In the genomic region with DNA sequence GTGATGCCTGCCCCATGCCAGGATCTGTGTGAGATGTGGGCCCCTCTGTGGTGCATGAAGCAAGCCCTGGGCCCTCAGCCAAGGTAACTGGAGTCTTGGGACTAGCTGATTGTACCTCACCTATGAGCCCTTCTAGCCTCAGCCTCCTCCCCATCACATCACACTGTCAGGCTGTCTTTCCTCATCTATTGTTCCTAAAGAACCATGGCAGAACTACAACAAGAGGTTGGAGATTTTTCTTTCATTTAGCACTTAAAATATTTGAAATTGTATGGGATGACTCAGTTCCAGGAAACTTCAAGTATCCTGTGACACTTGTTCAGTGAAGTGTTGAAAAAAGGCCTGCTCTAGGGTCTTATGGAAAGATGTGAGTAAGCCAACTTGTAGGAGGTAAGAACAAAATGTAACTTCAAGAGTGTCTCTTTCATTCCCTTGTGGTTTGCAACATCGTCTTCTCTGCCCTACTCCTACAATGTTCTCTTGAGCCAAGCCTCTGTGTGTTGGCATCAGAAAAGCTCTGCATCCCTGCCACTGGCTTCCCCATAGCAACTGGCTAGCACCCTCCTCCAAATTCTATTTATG, we compare ENCODE assay signal across 11 cellular contexts. TPM values are rescaled to one million over a fixed set of nuclear protein-coding genes. Genes with fewer than 3 reads are reported as not detected.
DNase-seq lines count a peak whose midpoint lies in the region; ATAC-seq and TF ChIP-seq lines count a peak whose summit lies in the region.
"Had no signal": no experiment of that assay in that cellular context is flagged by ENCODE, and none has a peak within 500 bp of the region (broad histone marks: within the 10 kb centered on the region; RNA-seq: fewer than 3 reads in every experiment).

No MANE protein-coding gene starts in this region.

- H3K27ac ChIP-seq in thyroid gland = peak overlapping the region; percentile 54 to 75 (median 67)
- H3K27ac ChIP-seq: gastrocnemius medialis, parathyroid adenoma had no signal

- no peaks in the 10 kb centered on the region for H3K9me3 ChIP-seq in thyroid gland
- H3K9me3 ChIP-seq: gastrocnemius medialis had no signal

- peak overlapping the region; percentile 78 for H3K27ac Mint-ChIP-seq in activated naive CD8-positive, alpha-beta T cell treated with anti-CD3 and anti-CD28 coated beads for 36 hours
- H3K27ac Mint-ChIP-seq: CD4-positive, alpha-beta T cell had no signal

- WGBS in thyroid gland, 2 donors = 19 to 21% methylated on average over 1 of the region's 1 CpG

- no peaks in the 10 kb centered on the region for H3K9me3 Mint-ChIP-seq in activated naive CD8-positive, alpha-beta T cell treated with anti-CD3 and anti-CD28 coated beads for 36 hours
- H3K9me3 Mint-ChIP-seq: CD4-positive, alpha-beta T cell had no signal

- peaks cover 0 to 28% of the 10 kb centered on the region in 2 donors for H3K4me1 ChIP-seq in thyroid gland
- H3K4me1 ChIP-seq: gastrocnemius medialis, parathyroid adenoma had no signal

- TF ChIP-seq CTCF in thyroid gland (IDR thresholded peaks at IDR 0.05) = no peak

- no peak overlapping the region for H3K4me3 ChIP-seq in thyroid gland (replicated peaks in 1 of 3)
- H3K4me3 ChIP-seq: gastrocnemius medialis had no signal

- intact Hi-C loops in Right ventricle myocardium superior (cut with DNase I) (no loop called here), cardiac septum (cut with DNase I) (no loop called here), left ventricle myocardium superior (cut with micrococcal nuclease) (no loop called here), thyroid gland (cut with DNase I) (no loop called here)

- H3K36me3 Mint-ChIP-seq in activated naive CD8-positive, alpha-beta T cell treated with anti-CD3 and anti-CD28 coated beads for 36 hours = no peaks in the 10 kb centered on the region

- no peak for TF ChIP-seq POLR2A in thyroid gland (IDR thresholded peaks at IDR 0.05)

- no peaks in the 10 kb centered on the region for H3K36me3 ChIP-seq in thyroid gland
- H3K36me3 ChIP-seq: gastrocnemius medialis had no signal

- peaks cover 25% of the 10 kb centered on the region for H3K4me1 Mint-ChIP-seq in activated naive CD8-positive, alpha-beta T cell treated with anti-CD3 and anti-CD28 coated beads for 36 hours

- ATAC-seq in Right ventricle myocardium superior (ENCODE audit: poor library complexity) = peak; percentile 73
- peak; percentile 89 for ATAC-seq in left ventricle myocardium superior
- ATAC-seq in GM19452 (IDR thresholded peaks at IDR 0.05; ENCODE audit: unreplicated experiment) = no peak
- ATAC-seq in HG02763 (IDR thresholded peaks at IDR 0.05; ENCODE audit: unreplicated experiment) = no peak

- peaks cover 4% of the 10 kb centered on the region for H3K27me3 Mint-ChIP-seq in activated naive CD8-positive, alpha-beta T cell treated with anti-CD3 and anti-CD28 coated beads for 36 hours
- H3K27me3 Mint-ChIP-seq: CD4-positive, alpha-beta T cell had no signal

- no peaks in the 10 kb centered on the region for H3K27me3 ChIP-seq in thyroid gland
- H3K27me3 ChIP-seq: gastrocnemius medialis had no signal

- DNase-seq in Right ventricle myocardium superior = peak; percentile 29
- DNase-seq in cardiac septum (ENCODE audit: low spot score) = no peak
- no peak for DNase-seq in activated naive CD8-positive, alpha-beta T cell treated with anti-CD3 and anti-CD28 coated beads for 36 hours
- no peak for DNase-seq in left ventricle myocardium superior
- peak; percentile 81 for DNase-seq in thyroid gland
- DNase-seq in retina = no peak
- DNase-seq: CD4-positive, alpha-beta T cell; gastrocnemius medialis had no signal

- no peak overlapping the region for H3K4me3 Mint-ChIP-seq in activated naive CD8-positive, alpha-beta T cell treated with anti-CD3 and anti-CD28 coated beads for 36 hours
- H3K4me3 Mint-ChIP-seq: CD4-positive, alpha-beta T cell had no signal

RNA-seq across cellular contexts. Expression of gene TIPARP, which starts 58.7 kb away (rescaled TPM):
- total RNA-seq in Right ventricle myocardium superior (31.6 TPM), cardiac septum (17.9 TPM), left ventricle myocardium superior (28.2 TPM), thyroid gland (10 to 100 TPM; 23.3 to 65.0 (median 31.2) TPM)
- total RNA-seq in activated naive CD8-positive, alpha-beta T cell treated with anti-CD3 and anti-CD28 coated beads for 36 hours = 10 to 100 TPM; 26.9 to 27.0 TPM

Comparison
In these comparisons a context has a peak if more than half of its experiments do, and no peak if none do; other contexts are left out.
1. DNase-seq: peak in Right ventricle myocardium superior (single experiment) and thyroid gland (2 of 2); none in cardiac septum (single experiment), activated naive CD8-positive, alpha-beta T cell treated with anti-CD3 and anti-CD28 coated beads for 36 hours (single experiment), left ventricle myocardium superior (single experiment) and retina (single experiment).
2. ATAC-seq: peak in Right ventricle myocardium superior (single experiment) and left ventricle myocardium superior (single experiment); none in GM19452 (single experiment) and HG02763 (single experiment).